ENCODE assay signal across 31 cellular contexts in the genomic region with DNA sequence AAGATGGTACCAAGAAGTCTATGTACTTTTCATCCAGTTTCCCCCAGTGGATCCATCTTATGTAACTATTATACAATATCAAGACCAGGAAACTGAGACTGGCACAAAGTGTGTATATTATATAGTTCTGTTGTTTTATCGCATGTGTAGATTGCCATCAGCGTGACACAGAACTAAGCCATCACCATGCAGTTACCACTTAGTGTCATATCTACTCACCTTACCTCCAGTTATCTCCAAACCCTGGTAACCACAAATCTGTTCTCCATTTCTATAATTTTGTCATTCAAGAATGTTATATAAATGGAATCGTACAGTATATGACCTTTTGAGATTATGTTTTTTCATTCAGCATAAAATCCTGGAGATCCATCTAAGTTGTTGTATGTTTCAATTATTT. TPM values are rescaled to one million over a fixed set of nuclear protein-coding genes. Genes with fewer than 3 reads are reported as not detected.
"Had no signal": no experiment of that assay in that cellular context is flagged by ENCODE, and none has a peak within 500 bp of the region (broad histone marks: within the 10 kb centered on the region; RNA-seq: fewer than 3 reads in every experiment).

No MANE protein-coding gene starts in this region.

- H3K27me3 ChIP-seq: brain microvascular endothelial cell, esophagus muscularis mucosa, foreskin keratinocyte, gastrocnemius medialis had no signal

- DNase-seq: activated B cell treated with CpG ODN at 0.5 μM for 24 hours; activated CD4-positive, alpha-beta T cell treated with anti-CD3 and anti-CD28 coated beads for 48 hours; activated CD4-positive, alpha-beta T cell treated with anti-CD3 and anti-CD28 coated beads, Interleukin-2, amount 50 U/mL, for 1 hour; activated CD4-positive, alpha-beta T cell treated with anti-CD3 and anti-CD28 coated beads, Interleukin-2, amount 50 U/mL, for 48 hours; activated CD8-positive, alpha-beta memory T cell treated with anti-CD3 and anti-CD28 coated beads for 24 hours; activated CD8-positive, alpha-beta T cell treated with anti-CD3 and anti-CD28 coated beads for 36 hours; activated effector memory CD4-positive, alpha-beta T cell treated with Interleukin-2 at 50 U/mL for 16 hours; activated gamma-delta T cell treated with Interleukin-2 at 50 U/mL for 16 hours; activated naive CD4-positive, alpha-beta T cell treated with anti-CD3 and anti-CD28 coated beads, Interleukin-2, amount 50 U/mL, for 16 hours; activated naive CD4-positive, alpha-beta T cell treated with Interleukin-2 at 50 U/mL for 16 hours; activated T-cell treated with anti-CD3 and anti-CD28 coated beads, Interleukin-2, amount 50 U/mL, for 4 hours; amniotic stem cell; brain microvascular endothelial cell; central memory CD4-positive, alpha-beta T cell; cerebellar nuclear complex; effector CD4-positive, alpha-beta T cell; effector memory CD8-positive, alpha-beta T cell; foreskin keratinocyte; gastrocnemius medialis; glutamatergic neuron; SW 1271; T-cell; T-helper 17 cell; T1000; WERI-Rb-1 had no signal

- H3K9me3 ChIP-seq: esophagus muscularis mucosa, gastrocnemius medialis had no signal

- H3K4me1 ChIP-seq: foreskin keratinocyte, gastrocnemius medialis had no signal

- H3K36me3 ChIP-seq: brain microvascular endothelial cell, gastrocnemius medialis had no signal

- ATAC-seq: activated CD4-positive, CD25-positive, alpha-beta regulatory T cell treated with anti-CD3 and anti-CD28 coated beads, Interleukin-2, amount 50 U/mL, for 24 hours; activated CD8-positive, alpha-beta T cell treated with anti-CD3 and anti-CD28 coated beads for 36 hours; activated T-cell treated with anti-CD3 and anti-CD28 coated beads, Interleukin-2, amount 50 U/mL, for 4 hours; activated T-helper 17 cell treated with anti-CD3 and anti-CD28 coated beads, Interleukin-2, amount 50 U/mL, for 72 hours; effector memory CD8-positive, alpha-beta T cell; foreskin keratinocyte; gastrocnemius medialis; T-cell; T-helper 17 cell had no signal

- FAIRE-seq: astrocyte, bronchial epithelial cell had no signal

- H3K27ac ChIP-seq: brain microvascular endothelial cell, coronary artery, esophagus muscularis mucosa, foreskin keratinocyte, gastrocnemius medialis, WERI-Rb-1 had no signal

- H3K4me3 ChIP-seq: coronary artery, esophagus muscularis mucosa, gastrocnemius medialis had no signal

RNA-seq across cellular contexts. Expression of a gene that starts 34.7 kb away (rescaled TPM):
- total RNA-seq: bronchial epithelial cell, gastrocnemius medialis had no signal
